In the genomic region with DNA sequence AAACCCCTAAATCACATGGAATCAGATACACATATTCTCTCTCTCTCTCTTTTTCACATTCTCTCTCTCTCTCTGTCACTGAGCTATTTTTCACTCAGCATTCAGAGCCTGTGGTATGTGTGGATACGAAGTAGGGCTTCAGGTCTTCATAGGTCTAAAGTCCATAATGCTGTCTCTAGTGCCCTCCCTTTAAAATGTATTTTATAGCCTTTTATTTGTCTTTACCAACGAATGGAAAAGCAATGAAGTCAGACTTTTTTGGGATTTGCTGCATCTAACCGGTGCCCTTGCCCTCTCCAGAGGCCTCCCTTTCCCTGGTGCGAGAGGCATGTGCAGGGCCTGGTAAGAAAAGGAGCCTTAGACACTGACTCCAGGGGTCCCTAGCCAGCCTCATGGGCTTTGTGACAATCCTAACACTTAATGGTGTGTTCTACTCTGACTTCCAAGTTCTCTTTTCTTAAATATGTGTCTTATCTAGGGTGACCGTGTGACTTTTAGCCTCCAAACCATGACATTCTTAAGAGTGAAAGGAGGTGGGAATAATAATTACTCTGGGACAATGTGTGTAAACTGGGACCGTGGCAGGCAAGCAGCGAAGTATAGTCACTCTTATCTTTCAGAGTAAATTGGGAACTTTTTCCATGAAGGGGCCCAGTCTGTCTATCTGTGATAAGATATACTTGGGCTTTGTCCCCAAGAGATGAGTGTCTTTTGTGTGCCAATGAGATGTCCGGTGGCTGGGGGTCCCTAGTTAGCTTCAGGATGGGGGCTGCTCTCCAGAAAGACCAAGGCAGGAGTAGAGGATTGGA, we compare ENCODE assay signal across 24 cellular contexts.
"Had no signal": no experiment of that assay in that cellular context is flagged by ENCODE, and none has a peak within 500 bp of the region (broad histone marks: within the 10 kb centered on the region; RNA-seq: fewer than 3 reads in every experiment).

No MANE protein-coding gene starts in this region.

- H3K27me3 ChIP-seq: body of pancreas, cardiac muscle cell, left lung, neutrophil, ovary, right atrium auricular region, stomach, suprapubic skin, tibial nerve, uterus had no signal

- DNase-seq: activated CD4-positive, alpha-beta memory T cell treated with anti-CD3 and anti-CD28 coated beads for 36 hours; activated CD4-positive, alpha-beta T cell treated with anti-CD3 and anti-CD28 coated beads for 48 hours; activated effector memory CD4-positive, alpha-beta T cell treated with Interleukin-2 at 50 U/mL for 16 hours; activated naive CD4-positive, alpha-beta T cell treated with anti-CD3 and anti-CD28 coated beads for 36 hours; activated naive CD8-positive, alpha-beta T cell treated with anti-CD3 and anti-CD28 coated beads, Interleukin-2, amount 50 U/mL, for 24 hours; activated T-cell treated with anti-CD3 and anti-CD28 coated beads, Interleukin-2, amount 50 U/mL, for 72 hours; cortex of kidney; foreskin keratinocyte; immature natural killer cell; left lung; naive thymus-derived CD8-positive, alpha-beta T cell; ovary; psoas muscle; stimulated activated CD4-positive, alpha-beta T cell treated with anti-CD3 and anti-CD28 coated beads, Interleukin-1b, Interleukin-23, amount 100 ng/mL, for 48 hours; stomach; T-helper 1 cell; uterus had no signal

- H3K9me3 Mint-ChIP-seq: activated CD4-positive, alpha-beta memory T cell treated with anti-CD3 and anti-CD28 coated beads for 36 hours; activated naive CD4-positive, alpha-beta T cell treated with anti-CD3 and anti-CD28 coated beads for 36 hours; activated naive CD8-positive, alpha-beta T cell treated with anti-CD3 and anti-CD28 coated beads, Interleukin-2, amount 50 U/mL, for 24 hours; activated T-cell treated with anti-CD3 and anti-CD28 coated beads, Interleukin-2, amount 50 U/mL, for 72 hours; immature natural killer cell; naive thymus-derived CD8-positive, alpha-beta T cell had no signal

- H3K27ac Mint-ChIP-seq: activated CD4-positive, alpha-beta memory T cell treated with anti-CD3 and anti-CD28 coated beads for 36 hours; activated naive CD4-positive, alpha-beta T cell treated with anti-CD3 and anti-CD28 coated beads for 36 hours; activated naive CD8-positive, alpha-beta T cell treated with anti-CD3 and anti-CD28 coated beads, Interleukin-2, amount 50 U/mL, for 24 hours; activated T-cell treated with anti-CD3 and anti-CD28 coated beads, Interleukin-2, amount 50 U/mL, for 72 hours; immature natural killer cell had no signal

- H3K9me3 ChIP-seq: body of pancreas, left lung, neutrophil, ovary, psoas muscle, right atrium auricular region, stomach, suprapubic skin, tibial nerve, uterus had no signal

- H3K36me3 Mint-ChIP-seq: activated CD4-positive, alpha-beta memory T cell treated with anti-CD3 and anti-CD28 coated beads for 36 hours; naive thymus-derived CD8-positive, alpha-beta T cell had no signal

- ATAC-seq: activated T-cell treated with anti-CD3 and anti-CD28 coated beads, Interleukin-2, amount 50 U/mL, for 72 hours; body of pancreas; foreskin keratinocyte; naive thymus-derived CD8-positive, alpha-beta T cell; psoas muscle had no signal

- H3K4me3 ChIP-seq: body of pancreas, cardiac muscle cell, left lung, lung, ovary, psoas muscle, right atrium auricular region, stomach, suprapubic skin, tibial nerve, uterus had no signal

- H3K27me3 Mint-ChIP-seq: activated CD4-positive, alpha-beta memory T cell treated with anti-CD3 and anti-CD28 coated beads for 36 hours; activated naive CD8-positive, alpha-beta T cell treated with anti-CD3 and anti-CD28 coated beads, Interleukin-2, amount 50 U/mL, for 24 hours; naive thymus-derived CD8-positive, alpha-beta T cell had no signal

- H3K4me1 ChIP-seq: foreskin keratinocyte had no signal

- H3K4me3 Mint-ChIP-seq: activated CD4-positive, alpha-beta memory T cell treated with anti-CD3 and anti-CD28 coated beads for 36 hours; activated naive CD4-positive, alpha-beta T cell treated with anti-CD3 and anti-CD28 coated beads for 36 hours; activated naive CD8-positive, alpha-beta T cell treated with anti-CD3 and anti-CD28 coated beads, Interleukin-2, amount 50 U/mL, for 24 hours; activated T-cell treated with anti-CD3 and anti-CD28 coated beads, Interleukin-2, amount 50 U/mL, for 72 hours; immature natural killer cell; naive thymus-derived CD8-positive, alpha-beta T cell had no signal

- H3K36me3 ChIP-seq: cardiac muscle cell, left lung, neutrophil, ovary, right atrium auricular region, stomach, suprapubic skin, tibial nerve, uterus had no signal

- H3K27ac ChIP-seq: body of pancreas, cardiac muscle cell, foreskin keratinocyte, left lung, neutrophil, ovary, psoas muscle, right atrium auricular region, stomach, suprapubic skin, tibial nerve, uterus had no signal
